In genomic region chr9:98254236-98255063, GRCh38 we compare ENCODE assay signal across 9 cellular contexts. TPM values are rescaled to one million over a fixed set of nuclear protein-coding genes. Genes with fewer than 3 reads are reported as not detected.
DNase-seq lines count a peak whose midpoint lies in the region; ATAC-seq, FAIRE-seq and TF ChIP-seq lines count a peak whose summit lies in the region.
"Had no signal": no experiment of that assay in that cellular context is flagged by ENCODE, and none has a peak within 500 bp of the region (broad histone marks: within the 10 kb centered on the region; RNA-seq: fewer than 3 reads in every experiment).

No MANE protein-coding gene starts in this region.

- no peaks in the 10 kb centered on the region for H3K9me2 ChIP-seq in Karpas-422 (replicated peaks; ENCODE audit: insufficient read depth, low read length)

- intact Hi-C loops in colonic mucosa (cut with DNase I), result loop anchor here (5.0 kb wide), 1 partner anchor 332 kb away; the partner anchor contains the start of gene TRMO

- CTCF ChIA-PET in AG04449 (lab: Yijun Ruan, JAX), result interaction anchor here (1.4 to 9.6 kb wide), 8 partner anchors 9 to 538 kb away, joined by 3 to 115 read pairs (median 6); partner anchors contain the start of genes CORO2A and TRMO

- H2AFZ ChIP-seq in Karpas-422 (ENCODE audit: low read length), result no peak overlapping the region

- peak overlapping the region; percentile 86; the same call in 1 of the 2 replicates for H3K9ac ChIP-seq in Karpas-422 (ENCODE audit: low read length)
- peak overlapping the region; percentile 53 to 95 for H3K9ac ChIP-seq in colonic mucosa (ENCODE audit: low read depth in 2 of 2, low read length in 2 of 2)

- H3K4me1 ChIP-seq in Karpas-422 (ENCODE audit: low read length) (peaks cover 17% of the 10 kb centered on the region), colonic mucosa (peaks cover 9% of the 10 kb centered on the region), muscle layer of duodenum (ENCODE audit: control insufficient read depth in 1 of 2, insufficient read depth in 2 of 2, low read length in 2 of 2) (peaks cover 15 to 17% of the 10 kb centered on the region in 2 donors)

- no peak for TF ChIP-seq CTCF in AG04449 (IDR thresholded peaks at IDR 0.05; ENCODE audit: insufficient read depth, low read length, missing control alignments)
- no peak for TF ChIP-seq CTCF in colonic mucosa (IDR thresholded peaks at IDR 0.05)
- no peak for TF ChIP-seq CTCF in D721Med (IDR thresholded peaks at IDR 0.05; ENCODE audit: insufficient read depth, missing control alignments)

- no peaks in the 10 kb centered on the region for H3K79me2 ChIP-seq in Karpas-422 (ENCODE audit: low read length)

- H3K27ac ChIP-seq in Karpas-422 (ENCODE audit: low read length) (no peak overlapping the region), colonic mucosa (peak overlapping the region; percentile 99), muscle layer of duodenum (ENCODE audit: low read length) (peak overlapping the region; percentile 94)

- no peaks in the 10 kb centered on the region for H3K36me3 ChIP-seq in Karpas-422 (ENCODE audit: insufficient read depth, low read length)
- H3K36me3 ChIP-seq in colonic mucosa, result no peaks in the 10 kb centered on the region
- H3K36me3 ChIP-seq in muscle layer of duodenum (ENCODE audit: control insufficient read depth in 1 of 2, insufficient read depth in 2 of 2, low read length in 2 of 2), result peaks cover 0 to 4% of the 10 kb centered on the region in 2 donors

- H4K20me1 ChIP-seq in Karpas-422 (ENCODE audit: insufficient read depth, low read depth, low read length), result no peaks in the 10 kb centered on the region

- FAIRE-seq in D721Med (lab: Jason Lieb, UNC), result no peak

- POLR2A ChIA-PET in AG04449 (lab: Yijun Ruan, JAX), result interaction anchor here (1.6 to 2.0 kb wide), 3 partner anchors 31 to 35 kb away, joined by 3 to 18 read pairs (median 8); no protein-coding TSS in a partner anchor

- DNase-seq in AG04449 (ENCODE audit: low read depth, low spot score) (no peak), Karpas-422 (no peak), colonic mucosa (peak; percentile 13), activated gamma-delta T cell (lab: John Stamatoyannopoulos, UW) (no peak), NCI-H2107 (lab: John Stamatoyannopoulos, UW) (no peak), D721Med (ENCODE audit: insufficient read length, low spot score) (no peak)
- DNase-seq: NCI-H526 treated with DMSO at 0.1 percent for 48 hours had no signal

- H3K4me3 ChIP-seq in AG04449 (ENCODE audit: low read depth, low read length), result peak overlapping the region; percentile 87
- H3K4me3 ChIP-seq in Karpas-422 (ENCODE audit: low read length), result peak overlapping the region; percentile 76
- peak overlapping the region; percentile 92 for H3K4me3 ChIP-seq in colonic mucosa
- peak overlapping the region; percentile 75 to 96 for H3K4me3 ChIP-seq in muscle layer of duodenum (ENCODE audit: low read depth in 1 of 2, low read length in 2 of 2)

- H3K9me3 ChIP-seq in Karpas-422 (ENCODE audit: low read length) (no peaks in the 10 kb centered on the region), colonic mucosa (no peaks in the 10 kb centered on the region), muscle layer of duodenum (ENCODE audit: control insufficient read depth in 1 of 2, low read length in 2 of 2) (no peaks in the 10 kb centered on the region)

- H3K4me2 ChIP-seq in Karpas-422 (ENCODE audit: low read depth, low read length, poor library complexity, severe bottlenecking), result peak overlapping the region; percentile 100

- no peak for ATAC-seq in GM18909 (IDR thresholded peaks at IDR 0.05; ENCODE audit: poor library complexity, unreplicated experiment)

- H3K27me3 ChIP-seq in Karpas-422 (ENCODE audit: low read length), result no peaks in the 10 kb centered on the region; the same call in 1 of the 2 replicates
- no peaks in the 10 kb centered on the region for H3K27me3 ChIP-seq in colonic mucosa
- no peaks in the 10 kb centered on the region for H3K27me3 ChIP-seq in muscle layer of duodenum (ENCODE audit: low read depth, low read length)

RNA-seq across cellular contexts. Expression of gene TBC1D2, which starts 1.0 kb away (rescaled TPM):
- total RNA-seq in Karpas-422 (2014; rRNA removed; shearing (Covaris generic); ENCODE audit: low replicate concordance), result 0.97 and 5.2 TPM in 2 replicates
- total RNA-seq in colonic mucosa, result 10 to 100 TPM; 20.1 to 26.9 TPM
